Comparison of ENCODE assay signal across 18 cellular contexts in the genomic region with DNA sequence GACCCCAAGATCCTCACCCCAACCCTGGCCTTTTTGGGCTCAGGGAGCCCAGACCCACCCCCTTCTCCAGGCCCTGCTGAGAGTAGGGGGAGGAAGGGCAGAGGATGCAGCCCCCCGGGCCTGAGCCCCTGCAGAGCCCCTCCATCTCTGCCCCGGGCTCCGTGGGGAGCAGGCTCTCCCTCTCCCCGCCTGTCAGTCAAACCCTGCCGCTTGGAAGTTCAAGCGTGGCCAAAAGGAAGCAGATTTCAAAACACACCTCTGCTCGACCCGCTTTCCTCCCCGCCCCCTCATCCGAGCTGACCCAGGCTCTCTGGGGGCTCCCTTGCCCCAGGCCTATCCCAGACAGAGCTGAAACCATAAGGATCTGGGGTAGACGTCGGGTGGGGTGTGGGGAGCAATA.
"Had no signal": no experiment of that assay in that cellular context is flagged by ENCODE, and none has a peak within 500 bp of the region (broad histone marks: within the 10 kb centered on the region; RNA-seq: fewer than 3 reads in every experiment).

No MANE protein-coding gene starts in this region.

- H3K4me3 Mint-ChIP-seq: dendritic cell treated with granulocyte-macrophage colony-stimulating factor and Interleukin-4, amounts not matched to agents 40 ng/mL and 50 ng/mL, for 4 days; effector memory CD8-positive, alpha-beta T cell; immature natural killer cell; natural killer cell treated with Interleukin-12 subunit alpha and Interleukin-12 subunit beta and Interleukin-15 and Interleukin-18, amount 100 ng/mL, for 72 hours; stimulated activated naive B cell treated with anti-CD40 and anti-IgM and Interleukin-4, amounts not matched to agents 10 μg/mL and 1 μg/mL and 100 μg/mL, for 72 hours; stimulated activated naive CD8-positive, alpha-beta T cell treated with anti-CD3 and anti-CD28 coated beads, Interleukin-15, amount 100 ng/mL, for 72 hours had no signal

- H3K4me3 ChIP-seq: esophagus squamous epithelium, gastroesophageal sphincter, lung had no signal

- H3K36me3 Mint-ChIP-seq: immature natural killer cell; natural killer cell treated with Interleukin-12 subunit alpha and Interleukin-12 subunit beta and Interleukin-15 and Interleukin-18, amount 100 ng/mL, for 72 hours had no signal

- DNase-seq: effector memory CD8-positive, alpha-beta T cell; esophagus squamous epithelium; foreskin fibroblast; glutamatergic neuron; immature natural killer cell; mesenchymal stem cell; midbrain; stimulated activated CD4-positive, alpha-beta T cell treated with anti-CD3 and anti-CD28 coated beads, Interleukin-2, amount 100 ng/mL, for 24 hours; stimulated activated CD4-positive, alpha-beta T cell treated with anti-CD3 and anti-CD28 coated beads, Interleukin-4, amount 100 ng/mL, for 4 hours; stimulated activated naive B cell treated with anti-CD40 and anti-IgM and Interleukin-4, amounts not matched to agents 10 μg/mL and 1 μg/mL and 100 μg/mL, for 72 hours; stimulated activated naive CD8-positive, alpha-beta T cell treated with anti-CD3 and anti-CD28 coated beads, Interleukin-15, amount 100 ng/mL, for 72 hours; substantia nigra; trophoblast cell had no signal

- H3K9me3 ChIP-seq: esophagus squamous epithelium, gastroesophageal sphincter, neutrophil had no signal

- H3K9me3 Mint-ChIP-seq: dendritic cell treated with granulocyte-macrophage colony-stimulating factor and Interleukin-4, amounts not matched to agents 40 ng/mL and 50 ng/mL, for 4 days; effector memory CD8-positive, alpha-beta T cell; immature natural killer cell; natural killer cell treated with Interleukin-12 subunit alpha and Interleukin-12 subunit beta and Interleukin-15 and Interleukin-18, amount 100 ng/mL, for 72 hours; stimulated activated naive B cell treated with anti-CD40 and anti-IgM and Interleukin-4, amounts not matched to agents 10 μg/mL and 1 μg/mL and 100 μg/mL, for 72 hours; stimulated activated naive CD8-positive, alpha-beta T cell treated with anti-CD3 and anti-CD28 coated beads, Interleukin-15, amount 100 ng/mL, for 72 hours had no signal

- H3K36me3 ChIP-seq: esophagus squamous epithelium, gastroesophageal sphincter, neutrophil had no signal

- H3K27ac ChIP-seq: esophagus squamous epithelium, gastroesophageal sphincter, neutrophil had no signal

- H3K4me1 Mint-ChIP-seq: immature natural killer cell had no signal

- H3K27ac Mint-ChIP-seq: dendritic cell treated with granulocyte-macrophage colony-stimulating factor and Interleukin-4, amounts not matched to agents 40 ng/mL and 50 ng/mL, for 4 days; effector memory CD8-positive, alpha-beta T cell; immature natural killer cell; natural killer cell treated with Interleukin-12 subunit alpha and Interleukin-12 subunit beta and Interleukin-15 and Interleukin-18, amount 100 ng/mL, for 72 hours; stimulated activated naive B cell treated with anti-CD40 and anti-IgM and Interleukin-4, amounts not matched to agents 10 μg/mL and 1 μg/mL and 100 μg/mL, for 72 hours had no signal

- H3K4me1 ChIP-seq: esophagus squamous epithelium had no signal
